Comparison of ENCODE assay signal across 2 cellular contexts in the genomic region with DNA sequence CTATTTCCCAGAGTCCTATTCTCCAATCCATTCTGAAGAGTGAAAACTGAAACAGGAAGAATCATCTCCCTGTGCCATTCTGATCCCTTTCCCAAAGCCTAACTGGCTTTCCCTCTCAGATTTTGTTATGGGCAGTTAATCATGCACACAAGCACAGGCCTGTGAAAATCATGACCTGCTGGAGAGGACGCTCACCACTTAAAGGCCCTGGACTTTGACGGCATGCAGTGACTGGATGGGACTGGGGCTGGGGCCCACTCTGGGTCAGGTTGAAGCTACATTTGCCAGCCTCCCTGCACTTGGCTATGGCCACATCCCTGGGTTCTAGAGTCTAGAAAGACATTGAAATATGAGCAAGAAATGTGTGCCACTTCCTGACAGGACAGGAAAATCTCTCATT.
TF ChIP-seq lines count a peak whose summit lies in the region.

No MANE protein-coding gene starts in this region.

TF ChIP-seq in HepG2, 621 proteins besides CTCF, POLR2A, EP300 and RAD21:
- TF ChIP-seq, protein P1, sequence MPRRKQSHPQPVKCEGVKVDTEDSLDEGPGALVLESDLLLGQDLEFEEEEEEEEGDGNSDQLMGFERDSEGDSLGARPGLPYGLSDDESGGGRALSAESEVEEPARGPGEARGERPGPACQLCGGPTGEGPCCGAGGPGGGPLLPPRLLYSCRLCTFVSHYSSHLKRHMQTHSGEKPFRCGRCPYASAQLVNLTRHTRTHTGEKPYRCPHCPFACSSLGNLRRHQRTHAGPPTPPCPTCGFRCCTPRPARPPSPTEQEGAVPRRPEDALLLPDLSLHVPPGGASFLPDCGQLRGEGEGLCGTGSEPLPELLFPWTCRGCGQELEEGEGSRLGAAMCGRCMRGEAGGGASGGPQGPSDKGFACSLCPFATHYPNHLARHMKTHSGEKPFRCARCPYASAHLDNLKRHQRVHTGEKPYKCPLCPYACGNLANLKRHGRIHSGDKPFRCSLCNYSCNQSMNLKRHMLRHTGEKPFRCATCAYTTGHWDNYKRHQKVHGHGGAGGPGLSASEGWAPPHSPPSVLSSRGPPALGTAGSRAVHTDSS (CRISPR knock-in tag; conservative IDR thresholded peaks at IDR 0.05): no peak
- no peak for TF ChIP-seq IRF2 (CRISPR knock-in tag; IDR thresholded peaks at IDR 0.05)
- no peak for TF ChIP-seq ZNF124 (CRISPR knock-in tag; IDR thresholded peaks at IDR 0.05)
- no peak for TF ChIP-seq ZNF781 (CRISPR knock-in tag; IDR thresholded peaks at IDR 0.05; ENCODE audit: borderline replicate concordance, not compliant biosample characterization)
- no peak for TF ChIP-seq ZNF768 (CRISPR knock-in tag; IDR thresholded peaks at IDR 0.05)
- no peak for TF ChIP-seq REST (IDR thresholded peaks at IDR 0.05; ENCODE audit: borderline replicate concordance in 1 of 2, low read depth in 1 of 2, low read length in 2 of 2)
- TF ChIP-seq, protein P2, sequence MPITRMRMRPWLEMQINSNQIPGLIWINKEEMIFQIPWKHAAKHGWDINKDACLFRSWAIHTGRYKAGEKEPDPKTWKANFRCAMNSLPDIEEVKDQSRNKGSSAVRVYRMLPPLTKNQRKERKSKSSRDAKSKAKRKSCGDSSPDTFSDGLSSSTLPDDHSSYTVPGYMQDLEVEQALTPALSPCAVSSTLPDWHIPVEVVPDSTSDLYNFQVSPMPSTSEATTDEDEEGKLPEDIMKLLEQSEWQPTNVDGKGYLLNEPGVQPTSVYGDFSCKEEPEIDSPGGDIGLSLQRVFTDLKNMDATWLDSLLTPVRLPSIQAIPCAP (CRISPR knock-in tag; IDR thresholded peaks at IDR 0.05; ENCODE audit: low read depth): no peak
- TF ChIP-seq ZHX2 (IDR thresholded peaks at IDR 0.05; ENCODE audit: low read depth): no peak
- no peak for TF ChIP-seq ZHX2 (CRISPR knock-in tag; IDR thresholded peaks at IDR 0.05; ENCODE audit: borderline replicate concordance)
- no peak for TF ChIP-seq ZSCAN22 (CRISPR knock-in tag; IDR thresholded peaks at IDR 0.05)
- TF ChIP-seq YY1 (IDR thresholded peaks at IDR 0.05; ENCODE audit: insufficient read depth, insufficient replicate concordance, low read depth, low read length): no peak
- no peak for TF ChIP-seq CCDC6 (CRISPR knock-in tag; IDR thresholded peaks at IDR 0.05)
- TF ChIP-seq ZSCAN20 (CRISPR knock-in tag; IDR thresholded peaks at IDR 0.05; ENCODE audit: borderline replicate concordance): no peak
- no peak for TF ChIP-seq MTF2 (CRISPR knock-in tag; IDR thresholded peaks at IDR 0.05; ENCODE audit: borderline replicate concordance)

TF ChIP-seq in K562, 482 proteins besides CTCF, POLR2A, EP300 and RAD21:
- TF ChIP-seq, protein P3, sequence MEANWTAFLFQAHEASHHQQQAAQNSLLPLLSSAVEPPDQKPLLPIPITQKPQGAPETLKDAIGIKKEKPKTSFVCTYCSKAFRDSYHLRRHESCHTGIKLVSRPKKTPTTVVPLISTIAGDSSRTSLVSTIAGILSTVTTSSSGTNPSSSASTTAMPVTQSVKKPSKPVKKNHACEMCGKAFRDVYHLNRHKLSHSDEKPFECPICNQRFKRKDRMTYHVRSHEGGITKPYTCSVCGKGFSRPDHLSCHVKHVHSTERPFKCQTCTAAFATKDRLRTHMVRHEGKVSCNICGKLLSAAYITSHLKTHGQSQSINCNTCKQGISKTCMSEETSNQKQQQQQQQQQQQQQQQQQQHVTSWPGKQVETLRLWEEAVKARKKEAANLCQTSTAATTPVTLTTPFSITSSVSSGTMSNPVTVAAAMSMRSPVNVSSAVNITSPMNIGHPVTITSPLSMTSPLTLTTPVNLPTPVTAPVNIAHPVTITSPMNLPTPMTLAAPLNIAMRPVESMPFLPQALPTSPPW (CRISPR knock-in tag; IDR thresholded peaks at IDR 0.05): no peak
- TF ChIP-seq NELFE (IDR thresholded peaks at IDR 0.05; ENCODE audit: insufficient read depth, insufficient read length): no peak
- TF ChIP-seq, protein P4, sequence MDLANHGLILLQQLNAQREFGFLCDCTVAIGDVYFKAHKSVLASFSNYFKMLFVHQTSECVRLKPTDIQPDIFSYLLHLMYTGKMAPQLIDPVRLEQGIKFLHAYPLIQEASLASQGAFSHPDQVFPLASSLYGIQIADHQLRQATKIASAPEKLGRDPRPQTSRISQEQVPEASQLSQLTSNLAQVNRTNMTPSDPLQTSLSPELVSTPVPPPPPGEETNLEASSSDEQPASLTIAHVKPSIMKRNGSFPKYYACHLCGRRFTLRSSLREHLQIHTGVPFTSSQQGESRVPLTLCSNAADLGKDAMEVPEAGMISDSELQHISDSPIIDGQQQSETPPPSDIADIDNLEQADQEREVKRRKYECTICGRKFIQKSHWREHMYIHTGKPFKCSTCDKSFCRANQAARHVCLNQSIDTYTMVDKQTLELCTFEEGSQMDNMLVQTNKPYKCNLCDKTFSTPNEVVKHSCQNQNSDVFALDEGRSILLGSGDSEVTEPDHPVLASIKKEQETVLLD (IDR thresholded peaks at IDR 0.05): no peak
- TF ChIP-seq RFX1 (IDR thresholded peaks at IDR 0.05): no peak
- TF ChIP-seq POLR3G (IDR thresholded peaks at IDR 0.05; ENCODE audit: extremely low read depth, insufficient read length, insufficient replicate concordance): no peak
- no peak for TF ChIP-seq LCOR (CRISPR knock-in tag; IDR thresholded peaks at IDR 0.05)
- no peak for TF ChIP-seq MCM5 (IDR thresholded peaks at IDR 0.05; ENCODE audit: low read depth)
